Comparison of ENCODE assay signal across 8 cellular contexts in the genomic region with DNA sequence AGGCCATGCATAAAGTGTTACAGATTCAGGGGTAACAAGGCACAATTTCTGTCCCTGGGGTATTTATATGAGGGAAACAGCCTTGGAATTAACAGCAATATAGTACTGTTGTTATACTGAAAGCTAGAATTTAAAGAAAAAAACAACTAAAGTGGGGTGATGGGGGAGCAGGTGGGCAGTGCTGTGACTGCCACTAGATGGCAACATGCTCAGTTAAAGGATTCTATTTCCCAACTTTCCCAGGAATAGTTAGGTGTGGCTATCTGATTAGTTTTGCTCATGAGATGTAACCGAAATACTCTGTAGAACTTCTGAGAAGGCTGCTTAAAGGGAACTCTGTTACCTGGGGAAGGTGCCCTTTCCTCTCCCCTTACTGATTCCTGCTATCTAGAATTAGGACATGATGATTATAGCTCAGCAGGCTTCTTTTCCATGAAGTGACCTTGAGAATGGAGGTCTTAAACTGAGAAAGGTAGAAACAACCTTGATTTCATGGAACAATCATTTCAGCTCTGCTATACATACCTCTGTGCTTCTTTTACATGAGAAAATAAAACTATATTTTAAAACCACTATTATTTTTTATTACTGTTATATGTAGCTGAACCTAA.
DNase-seq lines count a peak whose midpoint lies in the region; ATAC-seq and TF ChIP-seq lines count a peak whose summit lies in the region.

No MANE protein-coding gene starts in this region.

- no peaks in the 10 kb centered on the region for H3K36me3 ChIP-seq in right lobe of liver

- no peak overlapping the region for H3K4me3 Mint-ChIP-seq in activated CD4-positive, alpha-beta T cell treated with anti-CD3 and anti-CD28 coated beads, Interleukin-2, amount 10 ng/mL, durations not matched to agents 7 days and 5 days

- H3K27ac Mint-ChIP-seq in activated CD4-positive, alpha-beta T cell treated with anti-CD3 and anti-CD28 coated beads, Interleukin-2, amount 10 ng/mL, durations not matched to agents 7 days and 5 days: no peak overlapping the region

- peak; percentile 60 for DNase-seq in EH (ENCODE audit: low read depth)
- no peak for DNase-seq in LNCaP clone FGC (ENCODE audit: low read depth)
- no peak for DNase-seq in astrocyte of the cerebellum (ENCODE audit: low read depth)
- no peak for DNase-seq in right lobe of liver
- no peak for DNase-seq in stimulated activated naive CD4-positive, alpha-beta T cell (lab: John Stamatoyannopoulos, UW)
- DNase-seq in activated CD4-positive, alpha-beta T cell treated with anti-CD3 and anti-CD28 coated beads, Interleukin-2, amount 10 ng/mL, durations not matched to agents 7 days and 5 days: no peak

- intact Hi-C loops in right lobe of liver (cut with DNase I): no loop called here

- H3K27ac ChIP-seq in right lobe of liver: no peak overlapping the region

- H3K36me3 Mint-ChIP-seq in activated CD4-positive, alpha-beta T cell treated with anti-CD3 and anti-CD28 coated beads, Interleukin-2, amount 10 ng/mL, durations not matched to agents 7 days and 5 days (ENCODE audit: low read depth): peaks cover 4% of the 10 kb centered on the region

- TF ChIP-seq CTCF in LNCaP clone FGC (IDR thresholded peaks at IDR 0.05; ENCODE audit: control insufficient read depth, extremely low read depth, insufficient read depth) (peak; percentile 73), astrocyte of the cerebellum (IDR thresholded peaks at IDR 0.05; ENCODE audit: low read depth, low read length, missing control alignments) (peak; percentile 92), right lobe of liver (IDR thresholded peaks at IDR 0.05) (peak; percentile 63 to 86 (median 78))

- no peak for TF ChIP-seq POLR2A in right lobe of liver (IDR thresholded peaks at IDR 0.05)

- peak; percentile 91 to 93 (median 91) for ATAC-seq in right lobe of liver
- no peak for ATAC-seq in GM21447 (IDR thresholded peaks at IDR 0.05; ENCODE audit: unreplicated experiment)
- no peak for ATAC-seq in GM21360 (IDR thresholded peaks at IDR 0.05; ENCODE audit: unreplicated experiment)

- peaks cover 8% of the 10 kb centered on the region for H3K9me3 Mint-ChIP-seq in activated CD4-positive, alpha-beta T cell treated with anti-CD3 and anti-CD28 coated beads, Interleukin-2, amount 10 ng/mL, durations not matched to agents 7 days and 5 days

- no peaks in the 10 kb centered on the region for H3K27me3 Mint-ChIP-seq in activated CD4-positive, alpha-beta T cell treated with anti-CD3 and anti-CD28 coated beads, Interleukin-2, amount 10 ng/mL, durations not matched to agents 7 days and 5 days

- H3K4me3 ChIP-seq in LNCaP clone FGC (ENCODE audit: low read depth, low read length) (no peak overlapping the region), astrocyte of the cerebellum (ENCODE audit: low read depth, low read length) (no peak overlapping the region), right lobe of liver (no peak overlapping the region)

- peaks cover 0 to 10% (median 0%) of the 10 kb centered on the region in 4 donors for H3K4me1 ChIP-seq in right lobe of liver

- in situ Hi-C loops in astrocyte of the cerebellum (cut with HindIII; ENCODE audit: low sequenced_read_pairs): no loop called here

- H3K9me3 ChIP-seq in right lobe of liver: no peaks in the 10 kb centered on the region

- H3K4me1 Mint-ChIP-seq in activated CD4-positive, alpha-beta T cell treated with anti-CD3 and anti-CD28 coated beads, Interleukin-2, amount 10 ng/mL, durations not matched to agents 7 days and 5 days: no peaks in the 10 kb centered on the region

- 29% methylated on average over 1 of the region's 1 CpG for WGBS in right lobe of liver (ENCODE audit: insufficient coverage, low coverage, low lambda C conversion rate, missing lambda C conversion rate)

- POLR2A ChIA-PET in activated CD4-positive, alpha-beta T cell treated with anti-CD3 and anti-CD28 coated beads, Interleukin-2, amount 10 ng/mL, durations not matched to agents 7 days and 5 days (lab: Charles Lee): no interaction called here

- H3K27me3 ChIP-seq in right lobe of liver: no peaks in the 10 kb centered on the region

- CTCF ChIA-PET in activated CD4-positive, alpha-beta T cell treated with anti-CD3 and anti-CD28 coated beads, Interleukin-2, amount 10 ng/mL, durations not matched to agents 7 days and 5 days (lab: Charles Lee): no interaction called here

Comparison
In these comparisons a context has a peak if more than half of its experiments do, and no peak if none do; other contexts are left out.
1. ATAC-seq: peak in right lobe of liver (4 of 4); none in GM21447 (single experiment) and GM21360 (single experiment).
2. Peak in every context shown above with its lines, with median percentiles within 50 percentile points of each other: CTCF ChIP-seq.